ENCODE assay signal across 33 cellular contexts in the genomic region with DNA sequence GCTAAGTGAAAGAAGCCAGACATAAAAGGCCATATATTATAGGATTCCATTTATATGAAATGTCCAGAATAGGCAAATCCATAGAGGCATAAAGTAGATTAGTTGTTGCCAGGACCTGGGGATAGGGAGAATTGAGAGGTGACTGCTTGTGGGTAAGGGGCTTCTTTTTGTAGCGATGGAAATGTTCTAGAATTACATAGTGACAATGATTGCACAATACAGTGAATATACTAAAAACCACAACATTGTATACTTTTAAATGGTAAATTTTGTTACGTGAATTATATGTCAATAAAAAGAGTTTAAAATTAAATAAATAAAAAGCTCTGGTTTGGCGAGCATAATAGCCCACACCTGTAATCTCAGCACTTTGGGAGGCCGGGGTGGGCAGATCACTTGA.
DNase-seq lines count a peak whose midpoint lies in the region; ATAC-seq, FAIRE-seq and TF ChIP-seq lines count a peak whose summit lies in the region.
"Had no signal": no experiment of that assay in that cellular context is flagged by ENCODE, and none has a peak within 500 bp of the region (broad histone marks: within the 10 kb centered on the region; RNA-seq: fewer than 3 reads in every experiment).

No MANE protein-coding gene starts in this region.

- ATAC-seq in HepG2 (no peak), right lobe of liver (no peak), IMR-90 (ENCODE audit: low read depth) (no peak)
- ATAC-seq: A549; CD8-positive, alpha-beta T cell had no signal

- no peak overlapping the region for H4K91ac ChIP-seq in IMR-90 (ENCODE audit: insufficient read depth, low read depth, low read length)

- no peak overlapping the region for H2BK20ac ChIP-seq in IMR-90 (ENCODE audit: low read depth, low read length)

- H3K27me3 Mint-ChIP-seq in mesothelial cell of epicardium (ENCODE audit: low read depth): no peaks in the 10 kb centered on the region
- H3K27me3 Mint-ChIP-seq: CD4-positive, alpha-beta memory T cell; CD4-positive, alpha-beta T cell had no signal

- no peak overlapping the region for H2BK5ac ChIP-seq in IMR-90 (ENCODE audit: low read depth, low read length, poor library complexity, severe bottlenecking)

- no peaks in the 10 kb centered on the region for H3K79me2 ChIP-seq in HepG2 (ENCODE audit: insufficient read depth, low read length)

- H3K36me3 Mint-ChIP-seq in mesothelial cell of epicardium: peaks cover 2% of the 10 kb centered on the region
- H3K36me3 Mint-ChIP-seq: CD14-positive monocyte; CD4-positive, CD25-positive, alpha-beta regulatory T cell; CD8-positive, alpha-beta T cell had no signal

- H3K4me1 ChIP-seq in HepG2 (ENCODE audit: insufficient read depth, low read length) (no peaks in the 10 kb centered on the region), right lobe of liver (no peaks in the 10 kb centered on the region), IMR-90 (ENCODE audit: control insufficient read depth, insufficient read depth, low read length) (no peaks in the 10 kb centered on the region)
- H3K4me1 ChIP-seq: A549; BE2C; BLaER1; BLaER1 treated with 17β-estradiol and CSF1 and Interleukin-3, amounts not matched to agents 10 nM and 100 nM; Caco-2 had no signal

- H3K4me3 Mint-ChIP-seq in mesothelial cell of epicardium: no peak overlapping the region
- H3K4me3 Mint-ChIP-seq: B cell; CD14-positive monocyte; CD4-positive, alpha-beta memory T cell; CD4-positive, alpha-beta T cell; CD4-positive, CD25-positive, alpha-beta regulatory T cell; CD8-positive, alpha-beta T cell had no signal

- no peak overlapping the region for H2BK15ac ChIP-seq in IMR-90 (ENCODE audit: low read depth, low read length)

- H4K5ac ChIP-seq in IMR-90 (ENCODE audit: low read depth, low read length): no peak overlapping the region

- POLR2A ChIA-PET in HepG2 (lab: Yijun Ruan, JAX) (no interaction called here), IMR-90 (lab: Charles Lee; ENCODE audit: unreplicated experiment) (no interaction called here)

- no peak overlapping the region for H4K8ac ChIP-seq in IMR-90 (ENCODE audit: low read depth in 2 of 2, low read length in 2 of 2)

- H2AFZ ChIP-seq in HepG2 (ENCODE audit: low read length) (no peak overlapping the region), IMR-90 (replicated peaks; ENCODE audit: low read length, poor library complexity) (no peak overlapping the region)

- H3K4ac ChIP-seq in IMR-90 (ENCODE audit: low read depth, low read length): no peak overlapping the region

- H3K36me3 ChIP-seq in HepG2 (replicated peaks in 1 of 2; ENCODE audit: control insufficient read depth in 1 of 2, insufficient read depth in 2 of 2, low read length in 2 of 2) (no peaks in the 10 kb centered on the region), right lobe of liver (no peaks in the 10 kb centered on the region), IMR-90 (ENCODE audit: control insufficient read depth, insufficient read depth, low read length) (no peaks in the 10 kb centered on the region)
- H3K36me3 ChIP-seq: BE2C; BLaER1; BLaER1 treated with 17β-estradiol and CSF1 and Interleukin-3, amounts not matched to agents 10 nM and 100 nM had no signal

- H3K27ac ChIP-seq in HepG2 (ENCODE audit: extremely low read length, insufficient read depth, low read length) (no peak overlapping the region), right lobe of liver (no peak overlapping the region), IMR-90 (ENCODE audit: insufficient read depth, low read length) (no peak overlapping the region)
- H3K27ac ChIP-seq: 22Rv1; A549; BLaER1; BLaER1 treated with 17β-estradiol and CSF1 and Interleukin-3, amounts not matched to agents 10 nM and 100 nM; C4-2B had no signal

- no peak for TF ChIP-seq EP300 in HepG2 (IDR thresholded peaks at IDR 0.05; ENCODE audit: low read depth in 2 of 2, low read length in 2 of 2)
- no peak for TF ChIP-seq EP300 in HepG2 (CRISPR knock-in tag; IDR thresholded peaks at IDR 0.05; ENCODE audit: borderline replicate concordance)

- H3K4me2 ChIP-seq in HepG2 (ENCODE audit: low read depth, low read length) (no peak overlapping the region), IMR-90 (ENCODE audit: low read depth, low read length) (no peak overlapping the region)
- H3K4me2 ChIP-seq: A549; BLaER1; BLaER1 treated with 17β-estradiol and CSF1 and Interleukin-3, amounts not matched to agents 10 nM and 100 nM had no signal

- no peak overlapping the region for H3K14ac ChIP-seq in IMR-90 (replicated peaks; ENCODE audit: low read depth, low read length)

- H3K23ac ChIP-seq in IMR-90 (ENCODE audit: low read depth, low read length): no peak overlapping the region

- H2BK120ac ChIP-seq in IMR-90 (ENCODE audit: low read depth, low read length): no peak overlapping the region

- in situ Hi-C loops in HepG2 (cut with HindIII; ENCODE audit: extremely low pct_ligation_motif_present, low pct_unique_long_range_greater_than_20kb) (no loop called here), IMR-90 (cut with MboI; ENCODE audit: low sequenced_read_pairs) (no loop called here)

- CTCF ChIA-PET in HepG2 (lab: Yijun Ruan, JAX; ENCODE audit: low intra/inter-chr PET ratio, low total read pairs) (no interaction called here), IMR-90 (lab: Yijun Ruan, JAX) (no interaction called here)

- DNase-seq in HepG2 (ENCODE audit: low spot score) (no peak), right lobe of liver (no peak), IMR-90 (no peak), mesothelial cell of epicardium (ENCODE audit: low spot score in 2 of 2, unreplicated experiment in 2 of 2) (no peak)
- DNase-seq: 8988T; ACHN; AML-193; BE2C; C1 segment of cervical spinal cord; Caco-2; Calu3; CD4-positive, alpha-beta memory T cell; CD4-positive, alpha-beta T cell; CD4-positive, CD25-positive, alpha-beta regulatory T cell; CD8-positive, alpha-beta memory T cell; CD8-positive, alpha-beta T cell; COR-L47; DMS 273 treated with DMSO at 0.1 percent for 48 hours; DMS153; DMS53; DMS79; DMS79 treated with DMSO at 0.1 percent for 48 hours; DND-41; EL had no signal

- H3K56ac ChIP-seq in IMR-90 (ENCODE audit: extremely low read depth, insufficient read depth, low read length): no peak overlapping the region

- no peak overlapping the region for H3K27ac Mint-ChIP-seq in mesothelial cell of epicardium
- H3K27ac Mint-ChIP-seq: B cell; CD14-positive monocyte; CD4-positive, alpha-beta memory T cell; CD4-positive, alpha-beta T cell; CD4-positive, CD25-positive, alpha-beta regulatory T cell; CD8-positive, alpha-beta memory T cell; CD8-positive, alpha-beta T cell had no signal

- 40% methylated on average over 4 of the region's 4 CpGs for WGBS in HepG2 (ENCODE audit: low lambda C conversion rate)
- 79% methylated on average over 4 of the region's 4 CpGs for WGBS in right lobe of liver (ENCODE audit: insufficient coverage, low coverage, low lambda C conversion rate, missing lambda C conversion rate)
- 60% methylated on average over 1 of the region's 4 CpGs; no CpG with 5 or more reads in 1 of the 2 experiments for WGBS in IMR-90 (ENCODE audit: extremely low coverage in 2 of 2, insufficient read length in 1 of 2), 2 experiments

- no peaks in the 10 kb centered on the region for H3K9me3 ChIP-seq in HepG2 (ENCODE audit: low read length)
- no peaks in the 10 kb centered on the region for H3K9me3 ChIP-seq in right lobe of liver
- H3K9me3 ChIP-seq in IMR-90 (ENCODE audit: control insufficient read depth, insufficient read depth, low read length): no peaks in the 10 kb centered on the region
- H3K9me3 ChIP-seq: A549, BE2C, BLaER1, Caco-2 had no signal

- FAIRE-seq in HepG2 (lab: Jason Lieb, UNC): no peak
- FAIRE-seq: A204.1, A549, D721Med had no signal

- no peak for TF ChIP-seq CTCF in HepG2 (CRISPR knock-in tag; IDR thresholded peaks at IDR 0.05)
- no peak for TF ChIP-seq CTCF in right lobe of liver (IDR thresholded peaks at IDR 0.05)
- TF ChIP-seq CTCF in IMR-90 (conservative IDR thresholded peaks at IDR 0.05; ENCODE audit: low read depth, low read length): no peak
- TF ChIP-seq CTCF in mesothelial cell of epicardium (IDR thresholded peaks at IDR 0.05; ENCODE audit: unreplicated experiment): no peak

- no peak overlapping the region for H3K18ac ChIP-seq in IMR-90 (ENCODE audit: low read depth, low read length)

- H3K9ac ChIP-seq in HepG2 (ENCODE audit: insufficient read depth, low read depth, low read length): no peak overlapping the region
- H3K9ac ChIP-seq in IMR-90 (ENCODE audit: low read depth, low read length): no peak overlapping the region
- H3K9ac ChIP-seq: BLaER1; BLaER1 treated with 17β-estradiol and CSF1 and Interleukin-3, amounts not matched to agents 10 nM and 100 nM had no signal

- no peak overlapping the region for H2AK5ac ChIP-seq in IMR-90 (ENCODE audit: low read depth, low read length)

- H3K9me3 Mint-ChIP-seq in mesothelial cell of epicardium: peaks cover 14% of the 10 kb centered on the region

- TF ChIP-seq RAD21 in HepG2 (CRISPR knock-in tag; IDR thresholded peaks at IDR 0.05) (no peak), IMR-90 (IDR thresholded peaks at IDR 0.05; ENCODE audit: low read length) (no peak)

- BruUV-seq in HepG2 (replicated peaks; lab: Mats Ljungman, UMichigan): no TSS peak
- no TSS peak for BruUV-seq in IMR-90 (replicated peaks; lab: Mats Ljungman, UMichigan)

- no peak overlapping the region for H3K4me3 ChIP-seq in HepG2 (replicated peaks in 1 of 3; ENCODE audit: insufficient read depth in 1 of 3, low read depth in 2 of 3, low read length in 3 of 3)
- H3K4me3 ChIP-seq in right lobe of liver: no peak overlapping the region
- H3K4me3 ChIP-seq in IMR-90 (ENCODE audit: insufficient read depth, low read depth, low read length): no peak overlapping the region
- H3K4me3 ChIP-seq: A549; BLaER1; BLaER1 treated with 17β-estradiol and CSF1 and Interleukin-3, amounts not matched to agents 10 nM and 100 nM had no signal

- no peaks in the 10 kb centered on the region for H3K4me1 Mint-ChIP-seq in mesothelial cell of epicardium
- H3K4me1 Mint-ChIP-seq: B cell; CD14-positive monocyte; CD4-positive, alpha-beta memory T cell; CD4-positive, CD25-positive, alpha-beta regulatory T cell; CD8-positive, alpha-beta memory T cell had no signal

- H3K9me1 ChIP-seq in IMR-90 (ENCODE audit: insufficient read depth, low read length): no peaks in the 10 kb centered on the region

- dilution Hi-C loops in IMR-90 (cut with HindIII; ENCODE audit: low sequenced_read_pairs, unreplicated experiment): no loop called here

- H4K20me1 ChIP-seq in HepG2 (ENCODE audit: insufficient read depth, low read length) (no peaks in the 10 kb centered on the region), IMR-90 (ENCODE audit: insufficient read depth, low read length) (no peaks in the 10 kb centered on the region)
- H4K20me1 ChIP-seq: BLaER1; BLaER1 treated with 17β-estradiol and CSF1 and Interleukin-3, amounts not matched to agents 10 nM and 100 nM had no signal

- H3K79me1 ChIP-seq in IMR-90 (ENCODE audit: low read depth in 1 of 2, low read length in 2 of 2): no peaks in the 10 kb centered on the region

- H3K27me3 ChIP-seq in HepG2 (ENCODE audit: control insufficient read depth in 1 of 2, insufficient read depth in 2 of 2, low read length in 2 of 2) (no peaks in the 10 kb centered on the region), right lobe of liver (no peaks in the 10 kb centered on the region), IMR-90 (ENCODE audit: control insufficient read depth, insufficient read depth, low read length) (no peaks in the 10 kb centered on the region; the same call in 1 of the 2 replicates)
- H3K27me3 ChIP-seq: BE2C; BLaER1; BLaER1 treated with 17β-estradiol and CSF1 and Interleukin-3, amounts not matched to agents 10 nM and 100 nM had no signal

- no peak for TF ChIP-seq POLR2A in HepG2 (IDR thresholded peaks at IDR 0.05; ENCODE audit: insufficient read depth in 1 of 2, low read depth in 2 of 2, low read length in 2 of 2)
- no peak for TF ChIP-seq POLR2A in right lobe of liver (IDR thresholded peaks at IDR 0.05)
- no peak for TF ChIP-seq POLR2A in IMR-90 (IDR thresholded peaks at IDR 0.05; ENCODE audit: low read depth, low read length)

- intact Hi-C loops in HepG2 (cut with micrococcal nuclease; ENCODE audit: unreplicated experiment): no loop called here
- intact Hi-C loops in right lobe of liver (cut with DNase I): no loop called here
- intact Hi-C loops in IMR-90 (cut with micrococcal nuclease): no loop called here

- H2AK9ac ChIP-seq in IMR-90 (replicated peaks; ENCODE audit: low read depth, low read length, poor library complexity): no peak overlapping the region
